ENCODE assay signal across 1 cellular context in the genomic region with DNA sequence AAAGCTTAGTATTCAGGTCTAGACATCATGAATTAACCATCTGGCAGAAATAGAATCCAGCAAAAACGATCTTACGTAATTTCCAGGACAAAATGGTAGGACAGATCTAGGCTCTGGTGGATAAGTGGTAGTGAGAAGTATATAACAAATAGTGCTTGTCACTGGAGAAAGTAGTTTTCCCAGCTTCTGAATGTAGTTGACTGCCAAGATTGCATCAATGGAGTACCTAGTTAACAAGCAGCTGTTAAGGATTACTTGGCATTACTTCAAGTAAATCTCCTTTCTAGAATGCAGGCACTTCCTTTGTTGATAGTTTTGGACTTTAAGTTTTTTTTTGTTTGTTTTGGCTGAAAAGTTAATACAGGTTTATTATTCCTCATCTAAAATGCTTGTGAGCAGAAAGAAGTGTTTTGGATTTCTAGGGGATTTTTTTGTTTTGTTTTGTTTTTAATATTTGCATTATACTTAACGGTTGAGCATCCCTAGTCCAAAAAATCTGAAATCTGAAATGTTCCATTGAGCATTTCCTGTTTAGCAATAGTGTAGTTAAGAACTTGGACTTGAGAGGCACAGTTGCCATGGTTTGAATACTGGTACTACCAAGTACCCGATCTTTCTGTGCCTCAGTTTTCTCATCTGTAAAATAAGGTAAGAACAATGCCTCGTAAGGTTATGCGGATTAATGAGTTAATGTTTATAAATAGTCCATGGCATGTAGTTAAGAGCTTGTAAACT.
TF ChIP-seq lines count a peak whose summit lies in the region.

No MANE protein-coding gene starts in this region.

TF ChIP-seq in SK-N-SH, 30 proteins besides CTCF, POLR2A, EP300 and RAD21 (continued from another document):
- TF ChIP-seq, protein P1, sequence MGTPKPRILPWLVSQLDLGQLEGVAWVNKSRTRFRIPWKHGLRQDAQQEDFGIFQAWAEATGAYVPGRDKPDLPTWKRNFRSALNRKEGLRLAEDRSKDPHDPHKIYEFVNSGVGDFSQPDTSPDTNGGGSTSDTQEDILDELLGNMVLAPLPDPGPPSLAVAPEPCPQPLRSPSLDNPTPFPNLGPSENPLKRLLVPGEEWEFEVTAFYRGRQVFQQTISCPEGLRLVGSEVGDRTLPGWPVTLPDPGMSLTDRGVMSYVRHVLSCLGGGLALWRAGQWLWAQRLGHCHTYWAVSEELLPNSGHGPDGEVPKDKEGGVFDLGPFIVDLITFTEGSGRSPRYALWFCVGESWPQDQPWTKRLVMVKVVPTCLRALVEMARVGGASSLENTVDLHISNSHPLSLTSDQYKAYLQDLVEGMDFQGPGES (IDR thresholded peaks at IDR 0.05; ENCODE audit: low read depth, low read length): no peak
- TF ChIP-seq JUND (IDR thresholded peaks at IDR 0.05) (no peak), GATA2 (CRISPR knock-in tag; IDR thresholded peaks at IDR 0.05) (no peak), TAF1 (IDR thresholded peaks at IDR 0.05; ENCODE audit: borderline replicate concordance, low read depth, low read length) (no peak), ELF1 (IDR thresholded peaks at IDR 0.05) (no peak), TCF12 (IDR thresholded peaks at IDR 0.05) (no peak), NRF1 (IDR thresholded peaks at IDR 0.05; ENCODE audit: low read depth, low read length) (no peak), RCOR1 (IDR thresholded peaks at IDR 0.05; ENCODE audit: low read length) (no peak)
- TF ChIP-seq, protein P2, sequence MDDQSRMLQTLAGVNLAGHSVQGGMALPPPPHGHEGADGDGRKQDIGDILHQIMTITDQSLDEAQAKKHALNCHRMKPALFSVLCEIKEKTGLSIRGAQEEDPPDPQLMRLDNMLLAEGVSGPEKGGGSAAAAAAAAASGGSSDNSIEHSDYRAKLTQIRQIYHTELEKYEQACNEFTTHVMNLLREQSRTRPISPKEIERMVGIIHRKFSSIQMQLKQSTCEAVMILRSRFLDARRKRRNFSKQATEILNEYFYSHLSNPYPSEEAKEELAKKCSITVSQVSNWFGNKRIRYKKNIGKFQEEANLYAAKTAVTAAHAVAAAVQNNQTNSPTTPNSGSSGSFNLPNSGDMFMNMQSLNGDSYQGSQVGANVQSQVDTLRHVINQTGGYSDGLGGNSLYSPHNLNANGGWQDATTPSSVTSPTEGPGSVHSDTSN (IDR thresholded peaks at IDR 0.05): no peak
- TF ChIP-seq, protein P3, sequence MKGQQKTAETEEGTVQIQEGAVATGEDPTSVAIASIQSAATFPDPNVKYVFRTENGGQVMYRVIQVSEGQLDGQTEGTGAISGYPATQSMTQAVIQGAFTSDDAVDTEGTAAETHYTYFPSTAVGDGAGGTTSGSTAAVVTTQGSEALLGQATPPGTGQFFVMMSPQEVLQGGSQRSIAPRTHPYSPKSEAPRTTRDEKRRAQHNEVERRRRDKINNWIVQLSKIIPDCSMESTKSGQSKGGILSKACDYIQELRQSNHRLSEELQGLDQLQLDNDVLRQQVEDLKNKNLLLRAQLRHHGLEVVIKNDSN (IDR thresholded peaks at IDR 0.05; ENCODE audit: borderline replicate concordance, low read depth): no peak
